9 cellular contexts compared by ENCODE assay signal in the genomic region with DNA sequence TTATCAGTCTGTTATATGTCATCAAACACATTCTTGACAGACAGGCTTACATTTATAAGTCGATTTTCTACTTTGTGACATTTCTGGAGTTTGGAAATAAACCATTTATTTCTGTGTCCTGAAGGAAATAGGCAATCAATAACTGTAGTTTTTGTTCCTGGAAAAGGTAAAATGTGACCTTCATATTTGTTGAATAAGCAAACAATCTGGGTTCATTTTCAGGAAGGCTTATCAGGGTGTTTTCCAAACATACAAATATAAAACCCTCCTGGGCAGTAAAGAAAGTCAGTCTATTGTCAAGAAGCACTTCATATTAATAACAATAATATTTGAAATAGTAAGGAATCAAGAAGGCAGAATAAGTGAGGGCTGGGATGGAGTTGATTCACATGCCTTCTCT.
"Had no signal": no experiment of that assay in that cellular context is flagged by ENCODE, and none has a peak within 500 bp of the region (broad histone marks: within the 10 kb centered on the region; RNA-seq: fewer than 3 reads in every experiment).

No MANE protein-coding gene starts in this region.

- H3K27ac Mint-ChIP-seq: GM23338, H9, HFFc6 had no signal

- H3K27ac ChIP-seq: GM23248 had no signal

- H3K4me2 ChIP-seq: GM23338 had no signal

- ATAC-seq: GM23338 had no signal

- H3K4me3 Mint-ChIP-seq: GM23338, H9, HFFc6 had no signal

- H3K4me1 ChIP-seq: HAP-1 had no signal

- H2AFZ ChIP-seq: GM23248, GM23338 had no signal

- H3K9me3 ChIP-seq: HAP-1 had no signal

- H3K36me3 ChIP-seq: HAP-1 had no signal

- FAIRE-seq: H1 had no signal

- H3K4me3 ChIP-seq: GM23248, GM23338, HAP-1 had no signal

- H3K4me1 Mint-ChIP-seq: GM23338, H9 had no signal

- H3K9me3 Mint-ChIP-seq: H9, HFFc6 had no signal

- H3K9ac ChIP-seq: GM23248 had no signal

- DNase-seq: GOT3, H7, H9, HCEC 1CT, HFFc6 had no signal
